In genomic region chr1:167121375-167122120, GRCh38 we compare ENCODE assay signal across 8 cellular contexts. TPM values are rescaled to one million over a fixed set of nuclear protein-coding genes. Genes with fewer than 3 reads are reported as not detected.
DNase-seq lines count a peak whose midpoint lies in the region; ATAC-seq and TF ChIP-seq lines count a peak whose summit lies in the region.

No MANE protein-coding gene starts in this region.

- no peak overlapping the region for H2BK5ac ChIP-seq in trophoblast cell (ENCODE audit: low read depth, low read length, poor library complexity)

- peak overlapping the region; percentile 9 for H2BK120ac ChIP-seq in trophoblast cell (ENCODE audit: insufficient read depth, low read length, poor library complexity)

- TF ChIP-seq CTCF in WERI-Rb-1 (IDR thresholded peaks at IDR 0.05; ENCODE audit: low read depth, low read length) = no peak

- no peak overlapping the region for H2AK5ac ChIP-seq in trophoblast cell (ENCODE audit: low read length)

- H3K9ac ChIP-seq in trophoblast cell (ENCODE audit: low read length) = no peak overlapping the region

- H3K27me3 ChIP-seq in trophoblast cell (ENCODE audit: insufficient read depth, low read length) (no peaks in the 10 kb centered on the region), WERI-Rb-1 (ENCODE audit: insufficient read depth, low read depth, severe bottlenecking) (no peaks in the 10 kb centered on the region)

- ATAC-seq in Right ventricle myocardium inferior = no peak
- ATAC-seq in HG03139 (IDR thresholded peaks at IDR 0.05; ENCODE audit: unreplicated experiment) = no peak
- ATAC-seq in GM21423 (IDR thresholded peaks at IDR 0.05; ENCODE audit: unreplicated experiment) = no peak

- DNase-seq in CD1c-positive myeloid dendritic cell (ENCODE audit: extremely low spot score) = peak; percentile 63
- peak; percentile 51 for DNase-seq in NCI-H345 treated with DMSO at 0.1 percent for 48 hours (lab: John Stamatoyannopoulos, UW; ENCODE audit: unreplicated experiment)
- DNase-seq in activated naive CD4-positive, alpha-beta T cell treated with anti-CD3 and anti-CD28 coated beads, Interleukin-2, amount 50 U/mL, for 16 hours = peak; percentile 39
- DNase-seq in Right ventricle myocardium inferior (ENCODE audit: missing footprints) = peak; percentile 73
- peak; percentile 56 to 77 for DNase-seq in trophoblast cell
- no peak for DNase-seq in WERI-Rb-1

- H3K4me1 ChIP-seq in trophoblast cell (ENCODE audit: control insufficient read depth in 1 of 2, insufficient read depth in 2 of 2, low read length in 2 of 2) = peaks cover 17 to 27% of the 10 kb centered on the region in 2 experiments

- H3K4me3 ChIP-seq in trophoblast cell (ENCODE audit: low read depth, low read length) (peak overlapping the region; percentile 52), WERI-Rb-1 (ENCODE audit: low read depth, low read length) (no peak overlapping the region)

- no peaks in the 10 kb centered on the region for H3K79me2 ChIP-seq in trophoblast cell (ENCODE audit: control insufficient read depth, insufficient read depth, low read length, poor library complexity)

- no peaks in the 10 kb centered on the region for H3K36me3 ChIP-seq in trophoblast cell (ENCODE audit: control insufficient read depth in 1 of 2, insufficient read depth in 2 of 2, low read length in 2 of 2)
- no peaks in the 10 kb centered on the region for H3K36me3 ChIP-seq in WERI-Rb-1

- peak overlapping the region; percentile 55 for H4K8ac ChIP-seq in trophoblast cell (ENCODE audit: low read depth, low read length)

- H3K23ac ChIP-seq in trophoblast cell (ENCODE audit: low read length) = no peak overlapping the region

- H4K91ac ChIP-seq in trophoblast cell (ENCODE audit: low read depth, low read length) = peak overlapping the region; percentile 8

- intact Hi-C loops in Right ventricle myocardium inferior (cut with DNase I) = loop anchor here (5.0 kb wide), 1 partner anchor 54 kb away; no protein-coding TSS in a partner anchor

- H3K27ac ChIP-seq in trophoblast cell (ENCODE audit: low read depth, low read length) (no peak overlapping the region), WERI-Rb-1 (no peak overlapping the region)

- peak overlapping the region; percentile 15 for H4K12ac ChIP-seq in trophoblast cell (ENCODE audit: low read depth, low read length)

- H3K18ac ChIP-seq in trophoblast cell (ENCODE audit: low read length) = peak overlapping the region; percentile 48

- H3K14ac ChIP-seq in trophoblast cell (ENCODE audit: low read length) = peak overlapping the region; percentile 30

- WGBS in trophoblast cell (ENCODE audit: extremely low coverage, insufficient coverage, insufficient read length) = no CpG with 5 or more reads among the region's 47 CpGs

- peak overlapping the region; percentile 28 for H2AFZ ChIP-seq in trophoblast cell (ENCODE audit: insufficient read depth, low read length, poor library complexity)

- H3K4me2 ChIP-seq in trophoblast cell (ENCODE audit: low read length) = peak overlapping the region; percentile 73

- H2BK12ac ChIP-seq in trophoblast cell (ENCODE audit: low read length) = peak overlapping the region; percentile 9

- peaks cover 16% of the 10 kb centered on the region for H3K79me1 ChIP-seq in trophoblast cell (ENCODE audit: low read length)

- H3K9me3 ChIP-seq in trophoblast cell (ENCODE audit: insufficient read depth, low read depth, low read length) (no peaks in the 10 kb centered on the region), WERI-Rb-1 (ENCODE audit: severe bottlenecking) (no peaks in the 10 kb centered on the region)

- no peak overlapping the region for H3K4ac ChIP-seq in trophoblast cell (ENCODE audit: low read depth, low read length)

RNA-seq across cellular contexts. Expression of gene STYXL2, which starts 27.7 kb away (rescaled TPM):
- total RNA-seq in Right ventricle myocardium inferior = 127 TPM
- 0.57 and 0.61 TPM in 2 replicates for polyA plus RNA-seq in trophoblast cell (2013)

RNA-seq across cellular contexts. Expression of gene GPA33, which starts 31.4 kb away (rescaled TPM):
- 0.62 TPM for total RNA-seq in Right ventricle myocardium inferior
- polyA plus RNA-seq in trophoblast cell (2013) = 3.2 TPM in 2 replicates
